Comparison of ENCODE assay signal across 24 cellular contexts in the genomic region with DNA sequence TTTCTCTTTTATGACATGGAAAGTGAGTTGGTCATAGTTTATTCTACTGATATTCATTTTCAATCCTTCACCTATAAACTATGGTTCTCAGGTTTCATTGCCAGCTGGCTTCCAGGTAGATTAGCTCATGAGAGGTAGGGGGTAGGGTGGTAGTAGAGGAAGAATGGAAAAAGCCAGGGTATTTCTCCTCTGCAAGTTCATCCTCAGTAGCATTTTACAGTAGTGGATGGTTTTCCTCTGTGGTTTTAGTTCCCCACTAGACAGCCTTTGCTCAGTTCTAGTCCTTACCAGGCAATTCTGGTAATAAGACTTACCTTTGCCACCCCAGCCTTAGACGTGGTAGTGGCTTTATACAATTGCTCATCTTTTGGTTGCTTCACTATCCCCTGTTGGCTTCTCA. TPM values are rescaled to one million over a fixed set of nuclear protein-coding genes. Genes with fewer than 3 reads are reported as not detected.
"Had no signal": no experiment of that assay in that cellular context is flagged by ENCODE, and none has a peak within 500 bp of the region (broad histone marks: within the 10 kb centered on the region; RNA-seq: fewer than 3 reads in every experiment).

No MANE protein-coding gene starts in this region.

- DNase-seq: activated B cell treated with CpG ODN at 0.5 μM for 24 hours; activated CD4-positive, alpha-beta T cell treated with anti-CD3 and anti-CD28 coated beads, Interleukin-2, amount 10 ng/mL, durations not matched to agents 24 days and 14 days; activated CD8-positive, alpha-beta memory T cell treated with anti-CD3 and anti-CD28 coated beads, Interleukin-2, amount 50 U/mL, for 48 hours; activated gamma-delta T cell; activated T-cell treated with anti-CD3 and anti-CD28 coated beads, Interleukin-2, amount 50 U/mL, for 72 hours; amniotic stem cell; body of pancreas; esophagus squamous epithelium; islet precursor cell; right cardiac atrium; stimulated activated CD4-positive, alpha-beta T cell treated with anti-CD3 and anti-CD28 coated beads, Interleukin-4, amount 100 ng/mL, for 24 hours; stimulated activated naive CD4-positive, alpha-beta T cell; tibial artery had no signal

- H3K27ac ChIP-seq: body of pancreas, coronary artery, esophagus squamous epithelium, hepatocyte, prostate gland, skin epidermis, tibial artery had no signal

- ATAC-seq: activated T-cell treated with anti-CD3 and anti-CD28 coated beads, Interleukin-2, amount 50 U/mL, for 72 hours; body of pancreas; right cardiac atrium had no signal

- H3K4me1 ChIP-seq: body of pancreas, esophagus squamous epithelium, prostate gland, tibial artery had no signal

- H3K9me3 ChIP-seq: body of pancreas, esophagus squamous epithelium, prostate gland, tibial artery had no signal

- H3K4me3 ChIP-seq: body of pancreas, coronary artery, esophagus squamous epithelium, hepatocyte, prostate gland, skin epidermis, tibial artery had no signal

- H3K36me3 ChIP-seq: esophagus squamous epithelium, prostate gland, tibial artery had no signal

- H3K27me3 ChIP-seq: body of pancreas, esophagus squamous epithelium, hepatocyte, tibial artery had no signal

RNA-seq across cellular contexts. Expression of a gene that starts 8.9 kb away (rescaled TPM):
- total RNA-seq: activated B cell treated with CpG ODN at 0.5 μM for 24 hours; activated CD4-positive, alpha-beta T cell treated with anti-CD3 and anti-CD28 coated beads, Interleukin-2, amount 10 ng/mL, durations not matched to agents 24 days and 14 days; activated T-cell treated with anti-CD3 and anti-CD28 coated beads, Interleukin-2, amount 50 U/mL, for 72 hours; body of pancreas; endothelial cell of umbilical vein; esophagus squamous epithelium; fibroblast of villous mesenchyme; glomerular endothelial cell; hepatocyte; lung microvascular endothelial cell; neural crest cell; osteoblast; right cardiac atrium; subcutaneous adipose tissue had no signal
- polyA plus RNA-seq: endothelial cell of umbilical vein, hepatocyte, right cardiac atrium had no signal
